ENCODE assay signal across 35 cellular contexts in genomic region chr5:9771079-9771478, GRCh38.
"Had no signal": no experiment of that assay in that cellular context is flagged by ENCODE, and none has a peak within 500 bp of the region (broad histone marks: within the 10 kb centered on the region; RNA-seq: fewer than 3 reads in every experiment).

No MANE protein-coding gene starts in this region.

- H3K27me3 ChIP-seq: MG63 had no signal

- H3K36me3 ChIP-seq: MG63 had no signal

- DNase-seq: Karpas-422, Kasumi-1, MG63, MM.1S, MV-4-11, NCI-H1048, NCI-H1092, NCI-H1092 treated with DMSO at 0.1 percent for 48 hours, NCI-H1105, NCI-H1105 treated with DMSO at 0.1 percent for 48 hours, NCI-H1417, NCI-H1417 treated with DMSO at 0.1 percent for 48 hours, NCI-H1436, NCI-H1436 treated with DMSO at 0.1 percent for 48 hours, NCI-H146, NCI-H1694, NCI-H1694 treated with DMSO at 0.1 percent for 48 hours, NCI-H187 treated with DMSO at 0.1 percent for 48 hours, NCI-H1930, NCI-H2029, NCI-H2029 treated with DMSO at 0.1 percent for 48 hours, NCI-H2081, NCI-H2081 treated with DMSO at 0.1 percent for 48 hours, NCI-H2107, NCI-H2171, NCI-H2171 treated with DMSO at 0.1 percent for 48 hours, NCI-H2227 treated with DMSO at 0.1 percent for 48 hours, NCI-H226, NCI-H345, NCI-H446, NCI-H446 treated with DMSO at 0.1 percent for 48 hours, NCI-H510A, NCI-H510A treated with DMSO at 0.1 percent for 48 hours, NCI-H524, NCI-H524 treated with DMSO at 0.1 percent for 48 hours had no signal

- H3K4me3 ChIP-seq: MG63 had no signal
